10 cellular contexts compared by ENCODE assay signal in genomic region chr1:207838156-207839082, GRCh38.
A peak's percentile ranks its signal among the peaks of the same experiment; 100 is the strongest.
DNase-seq lines count a peak whose midpoint lies in the region; ATAC-seq and TF ChIP-seq lines count a peak whose summit lies in the region.
"Had no signal": no experiment of that assay in that cellular context is flagged by ENCODE, and none has a peak within 500 bp of the region (broad histone marks: within the 10 kb centered on the region; RNA-seq: fewer than 3 reads in every experiment).

No MANE protein-coding gene starts in this region.

- peaks cover 36% of the 10 kb centered on the region for H3K36me3 Mint-ChIP-seq in stimulated activated memory B cell treated with anti-CD40 and anti-IgM and Interleukin-4, amounts not matched to agents 10 μg/mL and 1 μg/mL and 100 μg/mL, for 72 hours

- peaks cover 50% of the 10 kb centered on the region for H3K4me1 Mint-ChIP-seq in stimulated activated memory B cell treated with anti-CD40 and anti-IgM and Interleukin-4, amounts not matched to agents 10 μg/mL and 1 μg/mL and 100 μg/mL, for 72 hours

- no peak for TF ChIP-seq POLR2A in GM18505 (IDR thresholded peaks at IDR 0.05; ENCODE audit: borderline replicate concordance, extremely low read depth, insufficient read depth, insufficient read length)

- H3K9me3 Mint-ChIP-seq in stimulated activated memory B cell treated with anti-CD40 and anti-IgM and Interleukin-4, amounts not matched to agents 10 μg/mL and 1 μg/mL and 100 μg/mL, for 72 hours = no peaks in the 10 kb centered on the region

- H3K4me3 Mint-ChIP-seq in stimulated activated memory B cell treated with anti-CD40 and anti-IgM and Interleukin-4, amounts not matched to agents 10 μg/mL and 1 μg/mL and 100 μg/mL, for 72 hours = no peak overlapping the region

- H3K36me3 ChIP-seq in RWPE2 (ENCODE audit: low read depth) (no peaks in the 10 kb centered on the region), left lung (peaks cover 0 to 3% of the 10 kb centered on the region in 2 donors)

- H3K27me3 ChIP-seq in RWPE2 (ENCODE audit: insufficient read depth, poor library complexity, severe bottlenecking) = no peaks in the 10 kb centered on the region
- no peaks in the 10 kb centered on the region for H3K27me3 ChIP-seq in left lung

- no peaks in the 10 kb centered on the region for H3K27me3 Mint-ChIP-seq in stimulated activated memory B cell treated with anti-CD40 and anti-IgM and Interleukin-4, amounts not matched to agents 10 μg/mL and 1 μg/mL and 100 μg/mL, for 72 hours

- H3K4me1 ChIP-seq in RWPE2 (ENCODE audit: insufficient read depth, poor library complexity, severe bottlenecking) (no peaks in the 10 kb centered on the region), left lung (peaks cover 0 to 80% of the 10 kb centered on the region in 2 donors)

- DNase-seq in RWPE2 (ENCODE audit: low spot score) = no peak
- peak in 43 of 61 donors; percentile 8 to 90 (median 53) for DNase-seq in caudate nucleus (lab: John Stamatoyannopoulos, UW)
- DNase-seq in left lung = no peak
- no peak for DNase-seq in activated CD4-positive, CD25-positive, alpha-beta regulatory T cell (lab: John Stamatoyannopoulos, UW)
- no peak for DNase-seq in UCSD-AML1 (lab: John Stamatoyannopoulos, UW; ENCODE audit: unreplicated experiment)
- DNase-seq: NK-92 treated with Interleukin-12 subunit alpha and Interleukin-12 subunit beta, amount 100 ng/mL, for 24 hours; retina had no signal

- H3K27ac ChIP-seq in RWPE2 (ENCODE audit: poor library complexity, severe bottlenecking) (no peak overlapping the region), caudate nucleus (ENCODE audit: low read depth, low read length) (peak overlapping the region; percentile 82), left lung (peak overlapping the region in 1 of 2 donors; percentile 20)

- ATAC-seq in RWPE2 (ENCODE audit: low read depth) (peak; percentile 56), left lung (peak; percentile 48), GM18505 (IDR thresholded peaks at IDR 0.05; ENCODE audit: unreplicated experiment) (no peak), GM21723 (IDR thresholded peaks at IDR 0.05; ENCODE audit: unreplicated experiment) (no peak)
- no peak for ATAC-seq in stimulated activated memory B cell treated with anti-CD40 and anti-IgM and Interleukin-4, amounts not matched to agents 10 μg/mL and 1 μg/mL and 100 μg/mL, for 72 hours

- H3K27ac Mint-ChIP-seq in stimulated activated memory B cell treated with anti-CD40 and anti-IgM and Interleukin-4, amounts not matched to agents 10 μg/mL and 1 μg/mL and 100 μg/mL, for 72 hours = peak overlapping the region; percentile 22

- TF ChIP-seq CTCF in RWPE2 (IDR thresholded peaks at IDR 0.05; ENCODE audit: poor library complexity, severe bottlenecking) (no peak), left lung (IDR thresholded peaks at IDR 0.05) (no peak)

- intact Hi-C loops in left lung (cut with DNase I) = no loop called here

- H3K4me3 ChIP-seq in RWPE2 (ENCODE audit: severe bottlenecking) = no peak overlapping the region
- H3K4me3 ChIP-seq in left lung = no peak overlapping the region

- H3K9me3 ChIP-seq in RWPE2 (ENCODE audit: severe bottlenecking) (no peaks in the 10 kb centered on the region), left lung (no peaks in the 10 kb centered on the region)

Comparison
In these comparisons a context has a peak if more than half of its experiments do, and no peak if none do; other contexts are left out.
1. ATAC-seq: peak in RWPE2 (single experiment) and left lung (single experiment); none in stimulated activated memory B cell treated with anti-CD40 and anti-IgM and Interleukin-4, amounts not matched to agents 10 μg/mL and 1 μg/mL and 100 μg/mL, for 72 hours (single experiment), GM18505 (single experiment) and GM21723 (single experiment).
2. DNase-seq: peak in caudate nucleus (43 of 61); none in RWPE2 (single experiment), left lung (0 of 2), activated CD4-positive, CD25-positive, alpha-beta regulatory T cell (0 of 4) and UCSD-AML1 (single experiment).